Comparison of ENCODE assay signal across 1 cellular context in the genomic region with DNA sequence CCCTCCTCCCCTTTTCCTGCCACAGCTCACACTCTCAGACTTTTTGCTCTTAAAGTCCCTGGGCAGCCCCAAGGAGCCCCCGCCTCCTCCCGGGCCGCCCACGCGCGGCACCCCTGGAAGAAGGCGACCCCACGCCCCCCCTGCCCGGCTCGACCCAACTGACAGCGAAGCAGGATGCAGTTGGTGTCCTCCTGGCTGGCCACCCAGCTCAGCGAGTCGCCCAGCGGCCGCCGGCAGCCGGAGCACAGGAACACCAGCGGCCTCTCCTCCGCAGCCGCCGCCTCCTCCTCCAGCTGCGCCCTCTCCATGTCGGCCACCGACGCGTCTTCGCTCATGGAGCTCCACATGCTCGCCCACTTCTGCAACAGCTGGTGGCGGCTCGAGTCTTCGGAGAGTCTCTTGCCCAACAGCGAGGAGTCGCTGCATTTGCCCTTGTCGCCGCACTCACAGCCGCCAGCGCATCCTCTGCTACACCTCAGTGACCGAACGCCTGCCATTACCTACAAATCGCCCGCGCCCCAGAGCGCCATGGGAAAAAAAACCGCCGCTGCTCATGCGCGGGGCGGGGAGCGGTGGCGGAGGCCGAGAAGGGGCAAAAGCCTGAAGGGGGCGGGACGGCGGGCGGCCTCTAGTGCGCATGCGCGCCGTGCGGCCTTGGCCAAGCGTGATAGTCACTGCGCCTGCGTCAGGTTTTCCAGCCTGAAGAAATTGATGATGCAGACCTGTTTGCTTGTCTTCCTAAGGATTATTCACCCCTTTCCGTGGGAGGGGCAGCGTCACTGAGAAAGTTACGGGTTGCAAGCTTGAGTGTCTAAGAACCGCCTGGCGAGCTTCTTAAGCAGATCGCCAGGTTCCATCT.
TF ChIP-seq lines count a peak whose summit lies in the region.

A gene with protein sequence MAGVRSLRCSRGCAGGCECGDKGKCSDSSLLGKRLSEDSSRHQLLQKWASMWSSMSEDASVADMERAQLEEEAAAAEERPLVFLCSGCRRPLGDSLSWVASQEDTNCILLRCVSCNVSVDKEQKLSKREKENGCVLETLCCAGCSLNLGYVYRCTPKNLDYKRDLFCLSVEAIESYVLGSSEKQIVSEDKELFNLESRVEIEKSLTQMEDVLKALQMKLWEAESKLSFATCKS (minus strand): TSS at position 532 of the 859 bp plus-strand sequence. CDS start 35 bp downstream, at position 497.

TF ChIP-seq in K562, 482 proteins besides CTCF, POLR2A, EP300 and RAD21 (continued from another document and continues in another):
- TF ChIP-seq NR2F6 (CRISPR knock-in tag; IDR thresholded peaks at IDR 0.05) (no peak), ELF4 (CRISPR knock-in tag; IDR thresholded peaks at IDR 0.05) (peak; percentile 11; the same call in 1 of the 2 replicates), U2AF2 (optimal IDR thresholded peaks at IDR 0.05; ENCODE audit: low read depth, low read length) (no peak), NFXL1 (CRISPR knock-in tag; IDR thresholded peaks at IDR 0.05) (no peak), CHD4 (IDR thresholded peaks at IDR 0.05; ENCODE audit: insufficient read depth, insufficient replicate concordance, low read depth, low read length, poor library complexity, severe bottlenecking) (no peak), ZNF124 (CRISPR knock-in tag; IDR thresholded peaks at IDR 0.05) (no peak), ZNF444 (CRISPR knock-in tag; IDR thresholded peaks at IDR 0.05) (no peak), HMG20A (CRISPR knock-in tag; conservative IDR thresholded peaks at IDR 0.05) (no peak), TFAM (CRISPR knock-in tag; conservative IDR thresholded peaks at IDR 0.05) (no peak), BHLHE40 (IDR thresholded peaks at IDR 0.05; ENCODE audit: low read length) (no peak), EP400 (IDR thresholded peaks at IDR 0.05) (peak; percentile 96), KDM1A (IDR thresholded peaks at IDR 0.05) (no peak), NR2C1 (IDR thresholded peaks at IDR 0.05) (no peak), NR2C1 (tag; IDR thresholded peaks at IDR 0.05) (no peak), ZNF143 (CRISPR knock-in tag; IDR thresholded peaks at IDR 0.05) (peak; percentile 71), RFX7 (CRISPR knock-in tag; IDR thresholded peaks at IDR 0.05) (no peak), HDAC8 (tag; IDR thresholded peaks at IDR 0.05) (no peak), TRIM28 (IDR thresholded peaks at IDR 0.05) (no peak), HNRNPL (IDR thresholded peaks at IDR 0.05; ENCODE audit: low read depth, low read length) (no peak), ZFP36 (IDR thresholded peaks at IDR 0.05; ENCODE audit: low read depth, low read length, partially characterized antibody) (peak; percentile 20), CXXC5 (CRISPR knock-in tag; IDR thresholded peaks at IDR 0.05) (peak; percentile 81), RBM34 (IDR thresholded peaks at IDR 0.05; ENCODE audit: borderline replicate concordance, insufficient read depth, low read length) (no peak), CBFA2T3 (IDR thresholded peaks at IDR 0.05) (peak; percentile 83; the same call in 1 of the 2 replicates), IFI16 (CRISPR knock-in tag; IDR thresholded peaks at IDR 0.05) (no peak), ZNF707 (CRISPR knock-in tag; conservative IDR thresholded peaks at IDR 0.05) (no peak), WHSC1 (IDR thresholded peaks at IDR 0.05; ENCODE audit: low read length) (no peak), NELFE (IDR thresholded peaks at IDR 0.05; ENCODE audit: insufficient read depth, insufficient read length) (no peak), SMAD1 (IDR thresholded peaks at IDR 0.05; ENCODE audit: low read depth, low read length, partially characterized antibody) (no peak), CBX1 (IDR thresholded peaks at IDR 0.05; ENCODE audit: low read depth) (peak; percentile 87; the same call in 1 of the 2 replicates), FOXP1 (CRISPR knock-in tag; IDR thresholded peaks at IDR 0.05) (no peak), ILF3 (IDR thresholded peaks at IDR 0.05; ENCODE audit: borderline replicate concordance) (no peak), PTRF (tag; IDR thresholded peaks at IDR 0.05) (no peak), THRAP3 (IDR thresholded peaks at IDR 0.05; ENCODE audit: borderline replicate concordance) (no peak), ZNF174 (CRISPR knock-in tag; IDR thresholded peaks at IDR 0.05) (no peak), ZNF263 (CRISPR knock-in tag; IDR thresholded peaks at IDR 0.05; ENCODE audit: borderline replicate concordance) (peak; percentile 70), CBX8 (IDR thresholded peaks at IDR 0.05; ENCODE audit: borderline replicate concordance, extremely low read depth, low read depth, low read length, poor library complexity, severe bottlenecking) (no peak), ZBTB17 (CRISPR knock-in tag; IDR thresholded peaks at IDR 0.05) (no peak), TRIM24 (IDR thresholded peaks at IDR 0.05) (peak in 1 of 2 experiments; percentile 17; a peak in 1 of 4 replicates), PHB2 (IDR thresholded peaks at IDR 0.05; ENCODE audit: low read depth) (no peak), SREBF2 (CRISPR knock-in tag; IDR thresholded peaks at IDR 0.05) (no peak), XRCC4 (IDR thresholded peaks at IDR 0.05; ENCODE audit: extremely low read depth, insufficient read depth, insufficient read length) (no peak), TBP (optimal IDR thresholded peaks at IDR 0.05; ENCODE audit: low read depth, low read length) (peak; percentile 71), SMC3 (conservative IDR thresholded peaks at IDR 0.05; ENCODE audit: insufficient read depth, low read depth, low read length) (no peak), DIDO1 (tag; IDR thresholded peaks at IDR 0.05; ENCODE audit: low read depth) (peak; percentile 90), PURB (CRISPR knock-in tag; IDR thresholded peaks at IDR 0.05; ENCODE audit: low read depth) (no peak), NR3C1 (CRISPR knock-in tag; IDR thresholded peaks at IDR 0.05) (no peak)
- TF ChIP-seq, protein P1, sequence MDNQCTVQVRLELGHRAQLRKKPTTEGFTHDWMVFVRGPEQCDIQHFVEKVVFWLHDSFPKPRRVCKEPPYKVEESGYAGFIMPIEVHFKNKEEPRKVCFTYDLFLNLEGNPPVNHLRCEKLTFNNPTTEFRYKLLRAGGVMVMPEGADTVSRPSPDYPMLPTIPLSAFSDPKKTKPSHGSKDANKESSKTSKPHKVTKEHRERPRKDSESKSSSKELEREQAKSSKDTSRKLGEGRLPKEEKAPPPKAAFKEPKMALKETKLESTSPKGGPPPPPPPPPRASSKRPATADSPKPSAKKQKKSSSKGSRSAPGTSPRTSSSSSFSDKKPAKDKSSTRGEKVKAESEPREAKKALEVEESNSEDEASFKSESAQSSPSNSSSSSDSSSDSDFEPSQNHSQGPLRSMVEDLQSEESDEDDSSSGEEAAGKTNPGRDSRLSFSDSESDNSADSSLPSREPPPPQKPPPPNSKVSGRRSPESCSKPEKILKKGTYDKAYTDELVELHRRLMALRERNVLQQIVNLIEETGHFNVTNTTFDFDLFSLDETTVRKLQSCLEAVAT (IDR thresholded peaks at IDR 0.05): peak in 1 of 2 experiments; percentile 72; a peak in 1 of 4 replicates
- TF ChIP-seq, protein P2, sequence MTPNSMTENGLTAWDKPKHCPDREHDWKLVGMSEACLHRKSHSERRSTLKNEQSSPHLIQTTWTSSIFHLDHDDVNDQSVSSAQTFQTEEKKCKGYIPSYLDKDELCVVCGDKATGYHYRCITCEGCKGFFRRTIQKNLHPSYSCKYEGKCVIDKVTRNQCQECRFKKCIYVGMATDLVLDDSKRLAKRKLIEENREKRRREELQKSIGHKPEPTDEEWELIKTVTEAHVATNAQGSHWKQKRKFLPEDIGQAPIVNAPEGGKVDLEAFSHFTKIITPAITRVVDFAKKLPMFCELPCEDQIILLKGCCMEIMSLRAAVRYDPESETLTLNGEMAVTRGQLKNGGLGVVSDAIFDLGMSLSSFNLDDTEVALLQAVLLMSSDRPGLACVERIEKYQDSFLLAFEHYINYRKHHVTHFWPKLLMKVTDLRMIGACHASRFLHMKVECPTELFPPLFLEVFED (CRISPR knock-in tag; conservative IDR thresholded peaks at IDR 0.05): no peak
- TF ChIP-seq, protein P3, sequence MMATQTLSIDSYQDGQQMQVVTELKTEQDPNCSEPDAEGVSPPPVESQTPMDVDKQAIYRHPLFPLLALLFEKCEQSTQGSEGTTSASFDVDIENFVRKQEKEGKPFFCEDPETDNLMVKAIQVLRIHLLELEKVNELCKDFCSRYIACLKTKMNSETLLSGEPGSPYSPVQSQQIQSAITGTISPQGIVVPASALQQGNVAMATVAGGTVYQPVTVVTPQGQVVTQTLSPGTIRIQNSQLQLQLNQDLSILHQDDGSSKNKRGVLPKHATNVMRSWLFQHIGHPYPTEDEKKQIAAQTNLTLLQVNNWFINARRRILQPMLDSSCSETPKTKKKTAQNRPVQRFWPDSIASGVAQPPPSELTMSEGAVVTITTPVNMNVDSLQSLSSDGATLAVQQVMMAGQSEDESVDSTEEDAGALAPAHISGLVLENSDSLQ (IDR thresholded peaks at IDR 0.05): no peak; the same call in 1 of the 2 replicates
- TF ChIP-seq, protein P4, sequence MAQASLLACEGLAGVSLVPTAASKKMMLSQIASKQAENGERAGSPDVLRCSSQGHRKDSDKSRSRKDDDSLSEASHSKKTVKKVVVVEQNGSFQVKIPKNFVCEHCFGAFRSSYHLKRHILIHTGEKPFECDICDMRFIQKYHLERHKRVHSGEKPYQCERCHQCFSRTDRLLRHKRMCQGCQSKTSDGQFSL (CRISPR knock-in tag; IDR thresholded peaks at IDR 0.05): no peak; the same call in 1 of the 2 replicates
- TF ChIP-seq, protein P4 (tag; IDR thresholded peaks at IDR 0.05): no peak
- TF ChIP-seq, protein P5, sequence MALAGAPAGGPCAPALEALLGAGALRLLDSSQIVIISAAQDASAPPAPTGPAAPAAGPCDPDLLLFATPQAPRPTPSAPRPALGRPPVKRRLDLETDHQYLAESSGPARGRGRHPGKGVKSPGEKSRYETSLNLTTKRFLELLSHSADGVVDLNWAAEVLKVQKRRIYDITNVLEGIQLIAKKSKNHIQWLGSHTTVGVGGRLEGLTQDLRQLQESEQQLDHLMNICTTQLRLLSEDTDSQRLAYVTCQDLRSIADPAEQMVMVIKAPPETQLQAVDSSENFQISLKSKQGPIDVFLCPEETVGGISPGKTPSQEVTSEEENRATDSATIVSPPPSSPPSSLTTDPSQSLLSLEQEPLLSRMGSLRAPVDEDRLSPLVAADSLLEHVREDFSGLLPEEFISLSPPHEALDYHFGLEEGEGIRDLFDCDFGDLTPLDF (CRISPR knock-in tag; IDR thresholded peaks at IDR 0.05): no peak; the same call in 1 of the 2 replicates
- TF ChIP-seq, protein P6, sequence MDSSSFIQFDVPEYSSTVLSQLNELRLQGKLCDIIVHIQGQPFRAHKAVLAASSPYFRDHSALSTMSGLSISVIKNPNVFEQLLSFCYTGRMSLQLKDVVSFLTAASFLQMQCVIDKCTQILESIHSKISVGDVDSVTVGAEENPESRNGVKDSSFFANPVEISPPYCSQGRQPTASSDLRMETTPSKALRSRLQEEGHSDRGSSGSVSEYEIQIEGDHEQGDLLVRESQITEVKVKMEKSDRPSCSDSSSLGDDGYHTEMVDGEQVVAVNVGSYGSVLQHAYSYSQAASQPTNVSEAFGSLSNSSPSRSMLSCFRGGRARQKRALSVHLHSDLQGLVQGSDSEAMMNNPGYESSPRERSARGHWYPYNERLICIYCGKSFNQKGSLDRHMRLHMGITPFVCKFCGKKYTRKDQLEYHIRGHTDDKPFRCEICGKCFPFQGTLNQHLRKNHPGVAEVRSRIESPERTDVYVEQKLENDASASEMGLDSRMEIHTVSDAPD (CRISPR knock-in tag; IDR thresholded peaks at IDR 0.05): no peak
- TF ChIP-seq, protein P7, sequence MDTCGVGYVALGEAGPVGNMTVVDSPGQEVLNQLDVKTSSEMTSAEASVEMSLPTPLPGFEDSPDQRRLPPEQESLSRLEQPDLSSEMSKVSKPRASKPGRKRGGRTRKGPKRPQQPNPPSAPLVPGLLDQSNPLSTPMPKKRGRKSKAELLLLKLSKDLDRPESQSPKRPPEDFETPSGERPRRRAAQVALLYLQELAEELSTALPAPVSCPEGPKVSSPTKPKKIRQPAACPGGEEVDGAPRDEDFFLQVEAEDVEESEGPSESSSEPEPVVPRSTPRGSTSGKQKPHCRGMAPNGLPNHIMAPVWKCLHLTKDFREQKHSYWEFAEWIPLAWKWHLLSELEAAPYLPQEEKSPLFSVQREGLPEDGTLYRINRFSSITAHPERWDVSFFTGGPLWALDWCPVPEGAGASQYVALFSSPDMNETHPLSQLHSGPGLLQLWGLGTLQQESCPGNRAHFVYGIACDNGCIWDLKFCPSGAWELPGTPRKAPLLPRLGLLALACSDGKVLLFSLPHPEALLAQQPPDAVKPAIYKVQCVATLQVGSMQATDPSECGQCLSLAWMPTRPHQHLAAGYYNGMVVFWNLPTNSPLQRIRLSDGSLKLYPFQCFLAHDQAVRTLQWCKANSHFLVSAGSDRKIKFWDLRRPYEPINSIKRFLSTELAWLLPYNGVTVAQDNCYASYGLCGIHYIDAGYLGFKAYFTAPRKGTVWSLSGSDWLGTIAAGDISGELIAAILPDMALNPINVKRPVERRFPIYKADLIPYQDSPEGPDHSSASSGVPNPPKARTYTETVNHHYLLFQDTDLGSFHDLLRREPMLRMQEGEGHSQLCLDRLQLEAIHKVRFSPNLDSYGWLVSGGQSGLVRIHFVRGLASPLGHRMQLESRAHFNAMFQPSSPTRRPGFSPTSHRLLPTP (IDR thresholded peaks at IDR 0.05; ENCODE audit: borderline replicate concordance, extremely low read depth, insufficient read length): no peak
- TF ChIP-seq, protein P8, sequence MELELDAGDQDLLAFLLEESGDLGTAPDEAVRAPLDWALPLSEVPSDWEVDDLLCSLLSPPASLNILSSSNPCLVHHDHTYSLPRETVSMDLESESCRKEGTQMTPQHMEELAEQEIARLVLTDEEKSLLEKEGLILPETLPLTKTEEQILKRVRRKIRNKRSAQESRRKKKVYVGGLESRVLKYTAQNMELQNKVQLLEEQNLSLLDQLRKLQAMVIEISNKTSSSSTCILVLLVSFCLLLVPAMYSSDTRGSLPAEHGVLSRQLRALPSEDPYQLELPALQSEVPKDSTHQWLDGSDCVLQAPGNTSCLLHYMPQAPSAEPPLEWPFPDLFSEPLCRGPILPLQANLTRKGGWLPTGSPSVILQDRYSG (tag; conservative IDR thresholded peaks at IDR 0.05; ENCODE audit: low read depth): no peak
- TF ChIP-seq, protein P9, sequence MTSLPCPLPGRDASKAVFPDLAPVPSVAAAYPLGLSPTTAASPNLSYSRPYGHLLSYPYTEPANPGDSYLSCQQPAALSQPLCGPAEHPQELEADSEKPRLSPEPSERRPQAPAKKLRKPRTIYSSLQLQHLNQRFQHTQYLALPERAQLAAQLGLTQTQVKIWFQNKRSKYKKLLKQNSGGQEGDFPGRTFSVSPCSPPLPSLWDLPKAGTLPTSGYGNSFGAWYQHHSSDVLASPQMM (CRISPR knock-in tag; IDR thresholded peaks at IDR 0.05): no peak
- TF ChIP-seq, protein P10, sequence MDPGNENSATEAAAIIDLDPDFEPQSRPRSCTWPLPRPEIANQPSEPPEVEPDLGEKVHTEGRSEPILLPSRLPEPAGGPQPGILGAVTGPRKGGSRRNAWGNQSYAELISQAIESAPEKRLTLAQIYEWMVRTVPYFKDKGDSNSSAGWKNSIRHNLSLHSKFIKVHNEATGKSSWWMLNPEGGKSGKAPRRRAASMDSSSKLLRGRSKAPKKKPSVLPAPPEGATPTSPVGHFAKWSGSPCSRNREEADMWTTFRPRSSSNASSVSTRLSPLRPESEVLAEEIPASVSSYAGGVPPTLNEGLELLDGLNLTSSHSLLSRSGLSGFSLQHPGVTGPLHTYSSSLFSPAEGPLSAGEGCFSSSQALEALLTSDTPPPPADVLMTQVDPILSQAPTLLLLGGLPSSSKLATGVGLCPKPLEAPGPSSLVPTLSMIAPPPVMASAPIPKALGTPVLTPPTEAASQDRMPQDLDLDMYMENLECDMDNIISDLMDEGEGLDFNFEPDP (CRISPR knock-in tag; IDR thresholded peaks at IDR 0.05): no peak
